In genomic region chr12:92926549-92926948, GRCh38 we compare ENCODE assay signal across 1 cellular context.
TF ChIP-seq lines count a peak whose summit lies in the region.

No MANE protein-coding gene starts in this region.

TF ChIP-seq in H1, 55 proteins besides CTCF, POLR2A, EP300 and RAD21 (continued from another document):
- TF ChIP-seq RXRA (IDR thresholded peaks at IDR 0.05; ENCODE audit: insufficient read depth, low read depth, low read length): no peak
- TF ChIP-seq NRF1 (IDR thresholded peaks at IDR 0.05; ENCODE audit: low read depth, low read length): no peak
- no peak for TF ChIP-seq NANOG (IDR thresholded peaks at IDR 0.05; ENCODE audit: insufficient read depth, low read depth, low read length, poor library complexity, severe bottlenecking)
- no peak for TF ChIP-seq SP4 (IDR thresholded peaks at IDR 0.05; ENCODE audit: low read length)
- TF ChIP-seq FOSL1 (IDR thresholded peaks at IDR 0.05; ENCODE audit: insufficient read depth, low read depth, low read length): no peak
- no peak for TF ChIP-seq YY1 (IDR thresholded peaks at IDR 0.05; ENCODE audit: low read depth, low read length)
- no peak for TF ChIP-seq KDM1A (IDR thresholded peaks at IDR 0.05; ENCODE audit: borderline replicate concordance, low read length)
- no peak for TF ChIP-seq KDM4A (IDR thresholded peaks at IDR 0.05; ENCODE audit: low read depth, low read length, severe bottlenecking)
- no peak for TF ChIP-seq KDM5A (IDR thresholded peaks at IDR 0.05; ENCODE audit: low read length)
- no peak for TF ChIP-seq TCF12 (IDR thresholded peaks at IDR 0.05; ENCODE audit: low read depth, low read length)
- no peak for TF ChIP-seq TEAD4 (IDR thresholded peaks at IDR 0.05; ENCODE audit: low read depth, low read length)
- TF ChIP-seq PHF8 (conservative IDR thresholded peaks at IDR 0.05; ENCODE audit: low read depth, low read length): no peak
- TF ChIP-seq SP1 (IDR thresholded peaks at IDR 0.05; ENCODE audit: low read depth, low read length): no peak
